In the genomic region with DNA sequence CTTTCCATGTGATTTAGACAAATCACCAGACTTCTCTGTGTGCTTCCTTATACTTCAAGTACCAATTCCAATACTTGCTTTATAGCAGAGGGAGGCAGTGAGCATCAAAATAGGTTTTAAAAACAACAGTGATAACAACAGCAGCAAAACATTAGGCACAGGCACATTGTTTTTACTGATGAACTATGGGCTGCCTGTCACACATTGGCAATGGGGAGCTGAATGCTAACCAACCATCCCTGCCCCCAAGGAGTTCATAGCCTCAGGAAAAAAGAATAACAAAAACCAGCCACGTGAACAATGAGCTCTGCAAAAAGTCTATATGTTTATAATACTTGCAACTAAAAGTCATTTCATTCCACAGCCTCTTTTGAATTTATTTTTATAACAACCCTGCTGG, we compare ENCODE assay signal across 22 cellular contexts.
DNase-seq lines count a peak whose midpoint lies in the region; ATAC-seq and TF ChIP-seq lines count a peak whose summit lies in the region.
"Had no signal": no experiment of that assay in that cellular context is flagged by ENCODE, and none has a peak within 500 bp of the region (broad histone marks: within the 10 kb centered on the region; RNA-seq: fewer than 3 reads in every experiment).

No MANE protein-coding gene starts in this region.

- H3K9me3 ChIP-seq in CD4-positive, alpha-beta memory T cell (ENCODE audit: control insufficient read depth in 1 of 2, low read length in 2 of 2) = no peaks in the 10 kb centered on the region
- H3K9me3 ChIP-seq in endodermal cell (ENCODE audit: control insufficient read depth, low read length) = no peaks in the 10 kb centered on the region
- H3K9me3 ChIP-seq: upper lobe of right lung had no signal

- no peaks in the 10 kb centered on the region for H3K27me3 ChIP-seq in CD4-positive, alpha-beta memory T cell (ENCODE audit: insufficient read depth, low read length)
- H3K27me3 ChIP-seq in endodermal cell (ENCODE audit: control insufficient read depth, insufficient read depth, low read length, poor library complexity, severe bottlenecking) = no peaks in the 10 kb centered on the region
- H3K27me3 ChIP-seq: cardiac muscle cell, upper lobe of right lung had no signal

- DNase-seq in CD4-positive, alpha-beta memory T cell = no peak
- DNase-seq in RPMI7951 (ENCODE audit: low read depth) (peak; percentile 24), endodermal cell (no peak), osteocyte (ENCODE audit: extremely low spot score, unreplicated experiment) (no peak), caudate nucleus (lab: John Stamatoyannopoulos, UW) (no peak)
- DNase-seq in stimulated activated CD4-positive, alpha-beta T cell treated with anti-CD3 and anti-CD28 coated beads, Interleukin-2, amount 100 ng/mL, for 24 hours = no peak
- DNase-seq: activated CD4-positive, alpha-beta memory T cell treated with anti-CD3 and anti-CD28 coated beads, Interleukin-2, amount 10 ng/mL, durations not matched to agents 7 days and 5 days; activated T-cell treated with anti-CD3 and anti-CD28 coated beads, Interleukin-2, amount 50 U/mL, for 24 hours; effector CD8-positive, alpha-beta T cell; hippocampal formation; Karpas-422; NCI-H1105; NCI-H2081 treated with DMSO at 0.1 percent for 48 hours; NCI-H524; right cardiac atrium; SHP77 treated with DMSO at 0.1 percent for 48 hours; stimulated activated naive CD8-positive, alpha-beta T cell treated with anti-CD3 and anti-CD28 coated beads, Interleukin-15, Interleukin-2, amounts not matched to agents 100 U/mL and 50 U/mL, for 24 hours; T-helper 2 cell; upper lobe of right lung had no signal

- no peak overlapping the region for H3K9ac ChIP-seq in endodermal cell (ENCODE audit: extremely low read depth, low read length, poor library complexity, severe bottlenecking)

- H3K4me3 Mint-ChIP-seq in CD4-positive, alpha-beta memory T cell = peak overlapping the region in 1 of 8 donors; percentile 25
- H3K4me3 Mint-ChIP-seq in endodermal cell (no peak overlapping the region), osteocyte (ENCODE audit: unreplicated experiment) (no peak overlapping the region)
- H3K4me3 Mint-ChIP-seq: activated CD4-positive, alpha-beta memory T cell treated with anti-CD3 and anti-CD28 coated beads, Interleukin-2, amount 10 ng/mL, durations not matched to agents 7 days and 5 days; activated T-cell treated with anti-CD3 and anti-CD28 coated beads, Interleukin-2, amount 50 U/mL, for 24 hours had no signal

- POLR2A ChIA-PET in CD4-positive, alpha-beta memory T cell (lab: Charles Lee; ENCODE audit: partially characterized antibody) = interaction anchor here (1.6 kb wide), 1 partner anchor 289 kb away, joined by 3 read pairs; no protein-coding TSS in a partner anchor

- CTCF ChIA-PET in CD4-positive, alpha-beta memory T cell (lab: Charles Lee; ENCODE audit: partially characterized antibody) = interaction anchor here (1.0 to 3.4 kb wide), 3 partner anchors 14 to 287 kb away, joined by 3 to 13 read pairs (median 3); a partner anchor contains a TSS

- H3K4me1 ChIP-seq in CD4-positive, alpha-beta memory T cell (ENCODE audit: insufficient read depth, low read length) = peaks cover 24% of the 10 kb centered on the region
- H3K4me1 ChIP-seq in endodermal cell (ENCODE audit: control insufficient read depth, insufficient read depth, low read length) = no peaks in the 10 kb centered on the region

- no peak overlapping the region for H3K27ac ChIP-seq in CD4-positive, alpha-beta memory T cell (ENCODE audit: low read depth, low read length)
- H3K27ac ChIP-seq in endodermal cell (ENCODE audit: low read depth, low read length) (no peak overlapping the region), caudate nucleus (ENCODE audit: low read depth, low read length) (no peak overlapping the region)
- H3K27ac ChIP-seq: cardiac muscle cell, upper lobe of right lung had no signal

- H3K9me3 Mint-ChIP-seq in CD4-positive, alpha-beta memory T cell = no peaks in the 10 kb centered on the region
- H3K9me3 Mint-ChIP-seq in endodermal cell (no peaks in the 10 kb centered on the region), osteocyte (ENCODE audit: unreplicated experiment) (no peaks in the 10 kb centered on the region)
- H3K9me3 Mint-ChIP-seq: activated CD4-positive, alpha-beta memory T cell treated with anti-CD3 and anti-CD28 coated beads, Interleukin-2, amount 10 ng/mL, durations not matched to agents 7 days and 5 days; activated T-cell treated with anti-CD3 and anti-CD28 coated beads, Interleukin-2, amount 50 U/mL, for 24 hours had no signal

- TF ChIP-seq CTCF in endodermal cell (conservative IDR thresholded peaks at IDR 0.05) = no peak
- TF ChIP-seq CTCF in osteocyte (IDR thresholded peaks at IDR 0.05) = peak; percentile 43

- H3K27ac Mint-ChIP-seq in CD4-positive, alpha-beta memory T cell = peak overlapping the region in 6 of 7 donors; percentile 9 to 72 (median 64)
- H3K27ac Mint-ChIP-seq in endodermal cell (peak overlapping the region; percentile 50), osteocyte (ENCODE audit: unreplicated experiment) (peak overlapping the region; percentile 96)
- H3K27ac Mint-ChIP-seq: activated CD4-positive, alpha-beta memory T cell treated with anti-CD3 and anti-CD28 coated beads, Interleukin-2, amount 10 ng/mL, durations not matched to agents 7 days and 5 days; activated T-cell treated with anti-CD3 and anti-CD28 coated beads, Interleukin-2, amount 50 U/mL, for 24 hours had no signal

- intact Hi-C loops in CD4-positive, alpha-beta memory T cell (cut with micrococcal nuclease) = no loop called here

- H3K4me1 Mint-ChIP-seq in CD4-positive, alpha-beta memory T cell = peaks cover 16 to 32% (median 26%) of the 10 kb centered on the region in 4 donors
- H3K4me1 Mint-ChIP-seq in endodermal cell = peaks cover 27% of the 10 kb centered on the region
- H3K4me1 Mint-ChIP-seq in osteocyte (ENCODE audit: unreplicated experiment) = peaks cover 70% of the 10 kb centered on the region

- H3K27me3 Mint-ChIP-seq in CD4-positive, alpha-beta memory T cell = no peaks in the 10 kb centered on the region
- no peaks in the 10 kb centered on the region for H3K27me3 Mint-ChIP-seq in endodermal cell (ENCODE audit: insufficient read depth)
- no peaks in the 10 kb centered on the region for H3K27me3 Mint-ChIP-seq in osteocyte (ENCODE audit: unreplicated experiment)
- H3K27me3 Mint-ChIP-seq: activated CD4-positive, alpha-beta memory T cell treated with anti-CD3 and anti-CD28 coated beads, Interleukin-2, amount 10 ng/mL, durations not matched to agents 7 days and 5 days; activated T-cell treated with anti-CD3 and anti-CD28 coated beads, Interleukin-2, amount 50 U/mL, for 24 hours had no signal

- ATAC-seq in GM21526 (IDR thresholded peaks at IDR 0.05; ENCODE audit: low FRiP score, unreplicated experiment) (no peak), HG02610 (IDR thresholded peaks at IDR 0.05; ENCODE audit: unreplicated experiment) (no peak)
- ATAC-seq: right cardiac atrium; stimulated activated naive CD8-positive, alpha-beta T cell treated with anti-CD3 and anti-CD28 coated beads, Interleukin-15, Interleukin-2, amounts not matched to agents 100 U/mL and 50 U/mL, for 24 hours had no signal

- WGBS in endodermal cell (ENCODE audit: insufficient coverage in 1 of 2, insufficient read length in 1 of 2), 2 experiments = no CpG with 5 or more reads among the region's 1 CpG

- H3K4me3 ChIP-seq in CD4-positive, alpha-beta memory T cell (ENCODE audit: low read length in 2 of 2) = no peak overlapping the region
- no peak overlapping the region for H3K4me3 ChIP-seq in endodermal cell (ENCODE audit: low read length)
- H3K4me3 ChIP-seq: cardiac muscle cell, upper lobe of right lung had no signal

- H3K36me3 Mint-ChIP-seq in CD4-positive, alpha-beta memory T cell = no peaks in the 10 kb centered on the region
- no peaks in the 10 kb centered on the region for H3K36me3 Mint-ChIP-seq in endodermal cell (ENCODE audit: low read depth)
- H3K36me3 Mint-ChIP-seq in osteocyte (ENCODE audit: unreplicated experiment) = no peaks in the 10 kb centered on the region

- H3K36me3 ChIP-seq in CD4-positive, alpha-beta memory T cell (ENCODE audit: insufficient read depth, low read length) = no peaks in the 10 kb centered on the region
- no peaks in the 10 kb centered on the region for H3K36me3 ChIP-seq in endodermal cell (ENCODE audit: control insufficient read depth, insufficient read depth, low read length)
- H3K36me3 ChIP-seq: cardiac muscle cell, upper lobe of right lung had no signal
